ENCODE assay signal across 13 cellular contexts in the genomic region with DNA sequence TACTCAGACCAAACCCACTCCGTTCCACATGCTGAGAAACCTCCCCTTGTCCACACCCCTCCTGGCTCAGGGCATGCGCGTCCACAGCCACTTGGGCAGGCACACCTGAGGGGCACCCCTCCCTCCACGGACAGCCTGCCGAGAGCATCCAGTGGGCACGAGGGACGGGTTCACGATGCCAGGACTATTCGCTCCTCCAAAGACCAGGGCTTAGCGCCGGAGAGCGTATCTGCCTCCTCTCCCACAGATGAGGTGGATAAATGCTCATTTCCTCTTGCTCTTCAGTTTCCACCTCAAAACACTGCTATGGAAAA.
"Had no signal": no experiment of that assay in that cellular context is flagged by ENCODE, and none has a peak within 500 bp of the region (broad histone marks: within the 10 kb centered on the region; RNA-seq: fewer than 3 reads in every experiment).

No MANE protein-coding gene starts in this region.

- DNase-seq: activated CD4-positive, alpha-beta memory T cell treated with anti-CD3 and anti-CD28 coated beads, Interleukin-2, amount 10 ng/mL, durations not matched to agents 7 days and 5 days; activated CD4-positive, alpha-beta T cell treated with anti-CD3 and anti-CD28 coated beads for 1 hour; amygdala; brain microvascular endothelial cell; cerebellar nuclear complex; dermis blood vessel endothelial cell; erythroblast; immature natural killer cell; stimulated activated CD4-positive, alpha-beta T cell treated with anti-CD3 and anti-CD28 coated beads, Interleukin-1b, Interleukin-23, amount 100 ng/mL, for 48 hours; stimulated activated naive CD8-positive, alpha-beta T cell treated with anti-CD3 and anti-CD28 coated beads, Interleukin-15, Interleukin-2, amounts not matched to agents 100 U/mL and 50 U/mL, for 24 hours; T-helper 9 cell had no signal

- H3K4me1 ChIP-seq: right atrium auricular region had no signal

- ATAC-seq: stimulated activated naive CD8-positive, alpha-beta T cell treated with anti-CD3 and anti-CD28 coated beads, Interleukin-15, Interleukin-2, amounts not matched to agents 100 U/mL and 50 U/mL, for 24 hours had no signal

- H3K4me3 ChIP-seq: right atrium auricular region had no signal

- H3K27ac ChIP-seq: brain microvascular endothelial cell, neutrophil, right atrium auricular region had no signal

- H3K27me3 ChIP-seq: brain microvascular endothelial cell, right atrium auricular region had no signal

- H3K36me3 ChIP-seq: brain microvascular endothelial cell, neutrophil, right atrium auricular region had no signal

- H3K9me3 ChIP-seq: neutrophil, right atrium auricular region had no signal
